Comparison of ENCODE assay signal across 1 cellular context in genomic region chr2:109895090-109895869, GRCh38. TPM values are rescaled to one million over a fixed set of nuclear protein-coding genes. Genes with fewer than 3 reads are reported as not detected.
"Had no signal": no experiment of that assay in that cellular context is flagged by ENCODE, and none has a peak within 500 bp of the region (broad histone marks: within the 10 kb centered on the region; RNA-seq: fewer than 3 reads in every experiment).

No MANE protein-coding gene starts in this region.

RNA-seq across cellular contexts. Expression of gene LIMS3, which starts 3.2 kb away (rescaled TPM):
- total RNA-seq: SK-MEL-5 had no signal
